Comparison of ENCODE assay signal across 27 cellular contexts in genomic region chr6:81387163-81387562, GRCh38.
"Had no signal": no experiment of that assay in that cellular context is flagged by ENCODE, and none has a peak within 500 bp of the region (broad histone marks: within the 10 kb centered on the region; RNA-seq: fewer than 3 reads in every experiment).

No MANE protein-coding gene starts in this region.

- H3K27me3 ChIP-seq: neutrophil, pancreas, right lobe of liver, sigmoid colon, suprapubic skin, testis, tibial artery, transverse colon, upper lobe of right lung, uterus had no signal

- ATAC-seq: naive thymus-derived CD8-positive, alpha-beta T cell; natural killer cell treated with Interleukin-12 subunit alpha and Interleukin-12 subunit beta and Interleukin-15 and Interleukin-18, amount 100 ng/mL, for 72 hours; pancreas; psoas muscle; right cardiac atrium; stimulated activated effector memory CD8-positive, alpha-beta T cell treated with anti-CD3 and anti-CD28 coated beads, Interleukin-12 subunit alpha, Interleukin-12 subunit beta, amount 100 ng/mL, for 72 hours; stimulated activated naive B cell treated with anti-CD40 and anti-IgM and Interleukin-4, amounts not matched to agents 10 μg/mL and 1 μg/mL and 100 μg/mL, for 72 hours; stimulated activated naive CD8-positive, alpha-beta T cell treated with anti-CD3 and anti-CD28 coated beads, Interleukin-15, amount 100 ng/mL, for 72 hours; stimulated activated naive CD8-positive, alpha-beta T cell treated with anti-CD3 and anti-CD28 coated beads, Interleukin-15, Interleukin-2, amounts not matched to agents 100 U/mL and 50 U/mL, for 24 hours; upper lobe of right lung had no signal

- H3K9me3 ChIP-seq: neutrophil, pancreas, psoas muscle, right lobe of liver, sigmoid colon, suprapubic skin, testis, transverse colon, upper lobe of right lung, uterus had no signal

- H3K4me1 ChIP-seq: pancreas, psoas muscle, sigmoid colon, suprapubic skin, testis, transverse colon, upper lobe of right lung, uterus had no signal

- DNase-seq: naive thymus-derived CD8-positive, alpha-beta T cell; nephron progenitor cell; nucleus accumbens; pancreas; posterior cingulate gyrus; psoas muscle; right cardiac atrium; right lobe of liver; sigmoid colon; small intestine; stimulated activated CD4-positive, alpha-beta T cell treated with anti-CD3 and anti-CD28 coated beads, Interleukin-15, amount 100 ng/mL, for 24 hours; stimulated activated CD4-positive, alpha-beta T cell treated with anti-CD3 and anti-CD28 coated beads, Interleukin-2, amount 100 ng/mL, for 24 hours; stimulated activated CD4-positive, alpha-beta T cell treated with anti-CD3 and anti-CD28 coated beads, Interleukin-2, amount 100 ng/mL, for 48 hours; stimulated activated CD4-positive, alpha-beta T cell treated with anti-CD3 and anti-CD28 coated beads, Interleukin-4, amount 100 ng/mL, for 24 hours; stimulated activated naive B cell treated with anti-CD40 and anti-IgM and Interleukin-4, amounts not matched to agents 10 μg/mL and 1 μg/mL and 100 μg/mL, for 72 hours; stimulated activated naive CD8-positive, alpha-beta T cell treated with anti-CD3 and anti-CD28 coated beads, Interleukin-15, amount 100 ng/mL, for 72 hours; stimulated activated naive CD8-positive, alpha-beta T cell treated with anti-CD3 and anti-CD28 coated beads, Interleukin-15, Interleukin-2, amounts not matched to agents 100 U/mL and 50 U/mL, for 24 hours; substantia nigra; testis; tibial artery; transverse colon; upper lobe of right lung; uterus had no signal

- H3K4me3 ChIP-seq: pancreas, psoas muscle, right lobe of liver, sigmoid colon, suprapubic skin, testis, tibial artery, transverse colon, upper lobe of right lung, uterus had no signal

- H3K27ac ChIP-seq: neutrophil, pancreas, psoas muscle, right lobe of liver, sigmoid colon, suprapubic skin, testis, tibial artery, transverse colon, upper lobe of right lung, uterus had no signal

- H3K36me3 ChIP-seq: neutrophil, pancreas, right lobe of liver, sigmoid colon, suprapubic skin, tibial artery, transverse colon, upper lobe of right lung, uterus had no signal
